Comparison of ENCODE assay signal across 9 cellular contexts in genomic region chr7:29987083-29987482, GRCh38. TPM values are rescaled to one million over a fixed set of nuclear protein-coding genes. Genes with fewer than 3 reads are reported as not detected.
A peak's percentile ranks its signal among the peaks of the same experiment; 100 is the strongest.
DNase-seq lines count a peak whose midpoint lies in the region; ATAC-seq, FAIRE-seq and TF ChIP-seq lines count a peak whose summit lies in the region.
"Had no signal": no experiment of that assay in that cellular context is flagged by ENCODE, and none has a peak within 500 bp of the region (broad histone marks: within the 10 kb centered on the region; RNA-seq: fewer than 3 reads in every experiment).

No MANE protein-coding gene starts in this region.

- peak overlapping the region; percentile 70 for H3K4me3 Mint-ChIP-seq in stimulated activated memory B cell treated with anti-CD40 and anti-IgM and Interleukin-4, amounts not matched to agents 10 μg/mL and 1 μg/mL and 100 μg/mL, for 72 hours
- H3K4me3 Mint-ChIP-seq: activated T-helper 1 cell treated with anti-CD3 and anti-CD28 coated beads, Interleukin-12 subunit alpha, Interleukin-12 subunit beta, Interleukin-2, Interleukin-4 antibody, amounts not matched to agents 30 ng/mL and 10 ng/mL and 1 ng/mL, durations not matched to agents 14 hours and 24 hours and 36 hours had no signal

- no peak for ATAC-seq in stimulated activated memory B cell treated with anti-CD40 and anti-IgM and Interleukin-4, amounts not matched to agents 10 μg/mL and 1 μg/mL and 100 μg/mL, for 72 hours
- ATAC-seq in GM21381 (IDR thresholded peaks at IDR 0.05; ENCODE audit: unreplicated experiment) (no peak), sciatic nerve (no peak), GM21723 (IDR thresholded peaks at IDR 0.05; ENCODE audit: unreplicated experiment) (no peak)

- peak; percentile 83 for FAIRE-seq in RCC 7860 (lab: Jason Lieb, UNC)

- DNase-seq in GM10266 (ENCODE audit: extremely low spot score), result peak; percentile 34
- peak; percentile 58 for DNase-seq in RCC 7860 (ENCODE audit: low spot score)
- peak; percentile 72 for DNase-seq in fibroblast of peridontal ligament (ENCODE audit: extremely low read depth)
- DNase-seq in sciatic nerve (ENCODE audit: low spot score), result no peak
- no peak for DNase-seq in inferior parietal cortex (ENCODE audit: extremely low spot score)

- no peaks in the 10 kb centered on the region for H3K9me3 Mint-ChIP-seq in stimulated activated memory B cell treated with anti-CD40 and anti-IgM and Interleukin-4, amounts not matched to agents 10 μg/mL and 1 μg/mL and 100 μg/mL, for 72 hours
- H3K9me3 Mint-ChIP-seq: activated T-helper 1 cell treated with anti-CD3 and anti-CD28 coated beads, Interleukin-12 subunit alpha, Interleukin-12 subunit beta, Interleukin-2, Interleukin-4 antibody, amounts not matched to agents 30 ng/mL and 10 ng/mL and 1 ng/mL, durations not matched to agents 14 hours and 24 hours and 36 hours had no signal

- intact Hi-C loops in sciatic nerve (cut with DNase I), result loop anchor here (10.0 kb wide), 1 partner anchor 62 kb away; no protein-coding TSS in a partner anchor

- no peaks in the 10 kb centered on the region for H3K27me3 Mint-ChIP-seq in stimulated activated memory B cell treated with anti-CD40 and anti-IgM and Interleukin-4, amounts not matched to agents 10 μg/mL and 1 μg/mL and 100 μg/mL, for 72 hours

- peaks cover 36% of the 10 kb centered on the region for H3K4me1 Mint-ChIP-seq in stimulated activated memory B cell treated with anti-CD40 and anti-IgM and Interleukin-4, amounts not matched to agents 10 μg/mL and 1 μg/mL and 100 μg/mL, for 72 hours

- peak overlapping the region; percentile 76 for H3K27ac Mint-ChIP-seq in stimulated activated memory B cell treated with anti-CD40 and anti-IgM and Interleukin-4, amounts not matched to agents 10 μg/mL and 1 μg/mL and 100 μg/mL, for 72 hours
- H3K27ac Mint-ChIP-seq: activated T-helper 1 cell treated with anti-CD3 and anti-CD28 coated beads, Interleukin-12 subunit alpha, Interleukin-12 subunit beta, Interleukin-2, Interleukin-4 antibody, amounts not matched to agents 30 ng/mL and 10 ng/mL and 1 ng/mL, durations not matched to agents 14 hours and 24 hours and 36 hours had no signal

- TF ChIP-seq CTCF in GM10266 (IDR thresholded peaks at IDR 0.05; ENCODE audit: control insufficient read depth, insufficient read depth, low read depth, missing control alignments), result no peak

- H3K36me3 Mint-ChIP-seq in stimulated activated memory B cell treated with anti-CD40 and anti-IgM and Interleukin-4, amounts not matched to agents 10 μg/mL and 1 μg/mL and 100 μg/mL, for 72 hours, result no peaks in the 10 kb centered on the region

RNA-seq across cellular contexts. Expression of gene SCRN1, which starts 2.5 kb away (rescaled TPM):
- 176 TPM for total RNA-seq in sciatic nerve

RNA-seq across cellular contexts. Expression of gene FKBP14, which starts 39.4 kb away (rescaled TPM):
- 15.2 TPM for total RNA-seq in sciatic nerve

RNA-seq across cellular contexts. Expression of gene PLEKHA8, which starts 41.1 kb away (rescaled TPM):
- 16.9 TPM for total RNA-seq in sciatic nerve

Comparison
In these comparisons a context has a peak if more than half of its experiments do, and no peak if none do; other contexts are left out.
1. DNase-seq: peak in GM10266 (single experiment), RCC 7860 (single experiment) and fibroblast of peridontal ligament (single experiment); none in sciatic nerve (single experiment) and inferior parietal cortex (single experiment).